ENCODE assay signal across 15 cellular contexts in the genomic region with DNA sequence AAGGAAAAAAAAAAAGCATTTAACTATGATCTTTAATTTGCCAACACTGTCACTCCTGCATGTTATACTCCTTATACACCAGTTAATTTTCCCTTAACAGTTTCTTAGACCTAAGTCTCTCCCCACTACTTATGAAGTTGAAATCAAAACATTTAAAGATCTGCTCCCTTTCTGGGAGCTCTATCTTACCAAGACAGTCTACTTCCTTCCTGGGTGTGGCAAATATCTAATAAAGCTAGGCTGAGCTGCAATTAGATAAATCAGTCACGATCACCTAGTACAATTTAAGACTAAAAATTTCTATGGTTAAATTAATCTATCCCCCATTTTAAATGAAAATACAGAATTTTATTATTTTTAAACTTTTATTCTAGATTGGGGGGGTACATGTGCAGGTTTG. TPM values are rescaled to one million over a fixed set of nuclear protein-coding genes. Genes with fewer than 3 reads are reported as not detected.
DNase-seq lines count a peak whose midpoint lies in the region; ATAC-seq and TF ChIP-seq lines count a peak whose summit lies in the region.
"Had no signal": no experiment of that assay in that cellular context is flagged by ENCODE, and none has a peak within 500 bp of the region (broad histone marks: within the 10 kb centered on the region; RNA-seq: fewer than 3 reads in every experiment).

No MANE protein-coding gene starts in this region.

- peak overlapping the region; percentile 49 for H3K27ac Mint-ChIP-seq in activated naive CD8-positive, alpha-beta T cell treated with anti-CD3 and anti-CD28 coated beads, Interleukin-2, amount 10 ng/mL, durations not matched to agents 7 days and 5 days
- H3K27ac Mint-ChIP-seq in activated naive CD8-positive, alpha-beta T cell treated with anti-CD3 and anti-CD28 coated beads for 36 hours = no peak overlapping the region
- peak overlapping the region; percentile 9 for H3K27ac Mint-ChIP-seq in glutamatergic neuron (ENCODE audit: unreplicated experiment)
- peak overlapping the region; percentile 67 for H3K27ac Mint-ChIP-seq in stimulated activated naive B cell treated with anti-CD40 and anti-IgM and Interleukin-4, amounts not matched to agents 10 μg/mL and 1 μg/mL and 100 μg/mL, for 72 hours

- H2AFZ ChIP-seq in Karpas-422 (ENCODE audit: low read length) = no peak overlapping the region

- no peak overlapping the region for H3K9ac ChIP-seq in Karpas-422 (ENCODE audit: low read length)

- H3K4me1 Mint-ChIP-seq in activated naive CD8-positive, alpha-beta T cell treated with anti-CD3 and anti-CD28 coated beads, Interleukin-2, amount 10 ng/mL, durations not matched to agents 7 days and 5 days = peaks cover 25% of the 10 kb centered on the region
- peaks cover 42% of the 10 kb centered on the region for H3K4me1 Mint-ChIP-seq in activated naive CD8-positive, alpha-beta T cell treated with anti-CD3 and anti-CD28 coated beads for 36 hours
- peaks cover 7% of the 10 kb centered on the region for H3K4me1 Mint-ChIP-seq in glutamatergic neuron (ENCODE audit: low read depth, unreplicated experiment)
- H3K4me1 Mint-ChIP-seq in stimulated activated naive B cell treated with anti-CD40 and anti-IgM and Interleukin-4, amounts not matched to agents 10 μg/mL and 1 μg/mL and 100 μg/mL, for 72 hours = peaks cover 20 to 34% of the 10 kb centered on the region in 2 donors

- 69% methylated on average over 1 of the region's 1 CpG for WGBS in suprapubic skin

- no peak overlapping the region for H3K4me3 Mint-ChIP-seq in activated naive CD8-positive, alpha-beta T cell treated with anti-CD3 and anti-CD28 coated beads, Interleukin-2, amount 10 ng/mL, durations not matched to agents 7 days and 5 days
- no peak overlapping the region for H3K4me3 Mint-ChIP-seq in activated naive CD8-positive, alpha-beta T cell treated with anti-CD3 and anti-CD28 coated beads for 36 hours
- H3K4me3 Mint-ChIP-seq in glutamatergic neuron (ENCODE audit: unreplicated experiment) = no peak overlapping the region
- no peak overlapping the region for H3K4me3 Mint-ChIP-seq in stimulated activated naive B cell treated with anti-CD40 and anti-IgM and Interleukin-4, amounts not matched to agents 10 μg/mL and 1 μg/mL and 100 μg/mL, for 72 hours

- H3K27me3 ChIP-seq in Karpas-422 (ENCODE audit: low read length) (no peaks in the 10 kb centered on the region), suprapubic skin (no peaks in the 10 kb centered on the region)
- H3K27me3 ChIP-seq: Peyer's patch had no signal

- TF ChIP-seq CTCF in glutamatergic neuron (IDR thresholded peaks at IDR 0.05; ENCODE audit: partially characterized antibody, unreplicated experiment) (no peak), suprapubic skin (IDR thresholded peaks at IDR 0.05) (no peak)

- H3K27me3 Mint-ChIP-seq in activated naive CD8-positive, alpha-beta T cell treated with anti-CD3 and anti-CD28 coated beads, Interleukin-2, amount 10 ng/mL, durations not matched to agents 7 days and 5 days = no peaks in the 10 kb centered on the region
- H3K27me3 Mint-ChIP-seq in activated naive CD8-positive, alpha-beta T cell treated with anti-CD3 and anti-CD28 coated beads for 36 hours = no peaks in the 10 kb centered on the region
- H3K27me3 Mint-ChIP-seq in glutamatergic neuron (ENCODE audit: unreplicated experiment) = no peaks in the 10 kb centered on the region
- no peaks in the 10 kb centered on the region for H3K27me3 Mint-ChIP-seq in stimulated activated naive B cell treated with anti-CD40 and anti-IgM and Interleukin-4, amounts not matched to agents 10 μg/mL and 1 μg/mL and 100 μg/mL, for 72 hours

- no peak for ATAC-seq in activated naive CD8-positive, alpha-beta T cell treated with anti-CD3 and anti-CD28 coated beads, Interleukin-2, amount 10 ng/mL, durations not matched to agents 7 days and 5 days (ENCODE audit: low read depth)
- no peak for ATAC-seq in stimulated activated naive B cell treated with anti-CD40 and anti-IgM and Interleukin-4, amounts not matched to agents 10 μg/mL and 1 μg/mL and 100 μg/mL, for 72 hours (replicated peaks)
- no peak for ATAC-seq in HG02938 (IDR thresholded peaks at IDR 0.05; ENCODE audit: unreplicated experiment)
- no peak for ATAC-seq in GM19324 (IDR thresholded peaks at IDR 0.05; ENCODE audit: low FRiP score, unreplicated experiment)

- peaks cover 36% of the 10 kb centered on the region for H3K36me3 Mint-ChIP-seq in activated naive CD8-positive, alpha-beta T cell treated with anti-CD3 and anti-CD28 coated beads, Interleukin-2, amount 10 ng/mL, durations not matched to agents 7 days and 5 days
- H3K36me3 Mint-ChIP-seq in activated naive CD8-positive, alpha-beta T cell treated with anti-CD3 and anti-CD28 coated beads for 36 hours = peaks cover 38% of the 10 kb centered on the region
- H3K36me3 Mint-ChIP-seq in glutamatergic neuron (ENCODE audit: unreplicated experiment) = no peaks in the 10 kb centered on the region
- H3K36me3 Mint-ChIP-seq in stimulated activated naive B cell treated with anti-CD40 and anti-IgM and Interleukin-4, amounts not matched to agents 10 μg/mL and 1 μg/mL and 100 μg/mL, for 72 hours = peaks cover 25 to 60% of the 10 kb centered on the region in 2 donors

- POLR2A ChIA-PET in activated naive CD8-positive, alpha-beta T cell treated with anti-CD3 and anti-CD28 coated beads, Interleukin-2, amount 10 ng/mL, durations not matched to agents 7 days and 5 days (lab: Charles Lee) = no interaction called here

- no peak for TF ChIP-seq EP300 in suprapubic skin (IDR thresholded peaks at IDR 0.05)

- H3K9me3 ChIP-seq in Karpas-422 (ENCODE audit: low read length) = no peaks in the 10 kb centered on the region
- H3K9me3 ChIP-seq in suprapubic skin = no peaks in the 10 kb centered on the region
- H3K9me3 ChIP-seq: Peyer's patch had no signal

- H3K4me3 ChIP-seq in Karpas-422 (ENCODE audit: low read length) (no peak overlapping the region), suprapubic skin (no peak overlapping the region)
- H3K4me3 ChIP-seq: Peyer's patch had no signal

- no peak for DNase-seq in activated naive CD8-positive, alpha-beta T cell treated with anti-CD3 and anti-CD28 coated beads, Interleukin-2, amount 10 ng/mL, durations not matched to agents 7 days and 5 days
- DNase-seq in activated naive CD8-positive, alpha-beta T cell treated with anti-CD3 and anti-CD28 coated beads for 36 hours = no peak
- no peak for DNase-seq in Karpas-422
- no peak for DNase-seq in glutamatergic neuron
- no peak for DNase-seq in stimulated activated naive B cell treated with anti-CD40 and anti-IgM and Interleukin-4, amounts not matched to agents 10 μg/mL and 1 μg/mL and 100 μg/mL, for 72 hours
- DNase-seq in suprapubic skin (ENCODE audit: low spot score in 2 of 2) = no peak
- DNase-seq: ACHN, IMR-90, NCI-H1417 treated with DMSO at 0.1 percent for 48 hours, NCI-H2029 treated with DMSO at 0.1 percent for 48 hours, NCI-H524, Peyer's patch, SHP77 had no signal

- H3K9me3 Mint-ChIP-seq in activated naive CD8-positive, alpha-beta T cell treated with anti-CD3 and anti-CD28 coated beads, Interleukin-2, amount 10 ng/mL, durations not matched to agents 7 days and 5 days = no peaks in the 10 kb centered on the region
- H3K9me3 Mint-ChIP-seq in activated naive CD8-positive, alpha-beta T cell treated with anti-CD3 and anti-CD28 coated beads for 36 hours = no peaks in the 10 kb centered on the region
- no peaks in the 10 kb centered on the region for H3K9me3 Mint-ChIP-seq in glutamatergic neuron (ENCODE audit: unreplicated experiment)
- no peaks in the 10 kb centered on the region for H3K9me3 Mint-ChIP-seq in stimulated activated naive B cell treated with anti-CD40 and anti-IgM and Interleukin-4, amounts not matched to agents 10 μg/mL and 1 μg/mL and 100 μg/mL, for 72 hours

- H4K20me1 ChIP-seq in Karpas-422 (ENCODE audit: insufficient read depth, low read depth, low read length) = no peaks in the 10 kb centered on the region

- TF ChIP-seq POLR2A in suprapubic skin (IDR thresholded peaks at IDR 0.05) = no peak

- H3K4me2 ChIP-seq in Karpas-422 (ENCODE audit: low read depth, low read length, poor library complexity, severe bottlenecking) = no peak overlapping the region

- peaks cover 88% of the 10 kb centered on the region for H3K79me2 ChIP-seq in Karpas-422 (ENCODE audit: low read length)

- H3K4me1 ChIP-seq in Karpas-422 (ENCODE audit: low read length) = peaks cover 55% of the 10 kb centered on the region
- no peaks in the 10 kb centered on the region for H3K4me1 ChIP-seq in suprapubic skin
- H3K4me1 ChIP-seq: Peyer's patch had no signal

- H3K36me3 ChIP-seq in Karpas-422 (ENCODE audit: insufficient read depth, low read length) = peaks cover 56% of the 10 kb centered on the region
- peaks cover 60% of the 10 kb centered on the region for H3K36me3 ChIP-seq in suprapubic skin

- peak overlapping the region; percentile 41; the same call in 1 of the 2 replicates for H3K27ac ChIP-seq in Karpas-422 (ENCODE audit: low read length)
- no peak overlapping the region for H3K27ac ChIP-seq in suprapubic skin
- H3K27ac ChIP-seq: Peyer's patch had no signal

- no peaks in the 10 kb centered on the region for H3K9me2 ChIP-seq in Karpas-422 (replicated peaks; ENCODE audit: insufficient read depth, low read length)

RNA-seq across cellular contexts. Expression of a gene that starts 33.4 kb away (rescaled TPM):
- total RNA-seq in activated naive CD8-positive, alpha-beta T cell treated with anti-CD3 and anti-CD28 coated beads, Interleukin-2, amount 10 ng/mL, durations not matched to agents 7 days and 5 days = 100 to 1,000 TPM; 133 to 134 TPM
- 100 to 1,000 TPM; 107 to 108 TPM for total RNA-seq in activated naive CD8-positive, alpha-beta T cell treated with anti-CD3 and anti-CD28 coated beads for 36 hours
- 60.1 and 80.3 TPM in 2 replicates for total RNA-seq in Karpas-422 (2014; rRNA removed; shearing (Covaris generic); ENCODE audit: low replicate concordance)
- total RNA-seq in glutamatergic neuron (ENCODE audit: unreplicated experiment) (113 TPM), suprapubic skin (100 to 1,000 TPM in 1 of 4 donors, 10 to 100 TPM in 3; 78.9 to 108 (median 99.0) TPM)
